Comparison of ENCODE assay signal across 8 cellular contexts in genomic region chr9:124011460-124012301, GRCh38. TPM values are rescaled to one million over a fixed set of nuclear protein-coding genes. Genes with fewer than 3 reads are reported as not detected.
A peak's percentile ranks its signal among the peaks of the same experiment; 100 is the strongest.
DNase-seq lines count a peak whose midpoint lies in the region; ATAC-seq and TF ChIP-seq lines count a peak whose summit lies in the region.

LHX2 (plus strand) TSS chr9:124011768; CDS start chr9:124012349, 581 bp downstream.

- no peaks in the 10 kb centered on the region for H3K9me3 Mint-ChIP-seq in neural crest cell

- H3K4me1 Mint-ChIP-seq in neural crest cell: peaks cover 23% of the 10 kb centered on the region

- no peak within 1 kb of the TSS for H3K27ac Mint-ChIP-seq in neural crest cell (ENCODE audit: unreplicated experiment)

- H3K9ac ChIP-seq in fibroblast of lung (ENCODE audit: insufficient read depth, low read length): no peak within 1 kb of the TSS

- H3K4me2 ChIP-seq in fibroblast of lung (ENCODE audit: extremely low read depth, insufficient read depth, low read length): no peak within 1 kb of the TSS

- no peaks in the 10 kb centered on the region for H3K36me3 ChIP-seq in fibroblast of lung (ENCODE audit: control insufficient read depth, insufficient read depth, low read length)

- H3K36me3 Mint-ChIP-seq in neural crest cell (ENCODE audit: low read depth): no peaks in the 10 kb centered on the region

- peaks cover 95% of the 10 kb centered on the region for H3K27me3 Mint-ChIP-seq in neural crest cell (ENCODE audit: low read depth)

- peak; percentile 78 for DNase-seq in stimulated activated CD4-positive, alpha-beta T cell treated with anti-CD3 and anti-CD28 coated beads, Interleukin-15, amount 100 ng/mL, for 24 hours
- DNase-seq in stimulated activated CD4-positive, alpha-beta T cell treated with anti-CD3 and anti-CD28 coated beads, Interleukin-12 subunit alpha, Interleukin-12 subunit beta, amount 100 ng/mL, for 4 hours: no peak
- peak; percentile 80 for DNase-seq in NB4 (ENCODE audit: low read depth)
- peak; percentile 73 for DNase-seq in SW480 (ENCODE audit: low spot score)
- DNase-seq in fibroblast of lung (ENCODE audit: low read depth in 2 of 2): peak; percentile 58 to 85
- DNase-seq in neural crest cell (ENCODE audit: low read depth, low spot score): peak; percentile 64
- DNase-seq in COR-L47 (lab: John Stamatoyannopoulos, UW): no peak

- H3K9me3 ChIP-seq in fibroblast of lung (ENCODE audit: control insufficient read depth, insufficient read depth, low read depth, low read length): no peaks in the 10 kb centered on the region

- H3K79me2 ChIP-seq in fibroblast of lung (ENCODE audit: control insufficient read depth, insufficient read depth, low read length): no peaks in the 10 kb centered on the region

- H4K20me1 ChIP-seq in fibroblast of lung (ENCODE audit: control insufficient read depth, extremely low read depth, insufficient read depth, low read length): no peaks in the 10 kb centered on the region

- no peak for TF ChIP-seq POLR2A in NB4 (IDR thresholded peaks at IDR 0.05; ENCODE audit: extremely low read depth, insufficient read length)

- no peak within 1 kb of the TSS for H3K27ac ChIP-seq in fibroblast of lung (ENCODE audit: insufficient read depth, low read length)

- H3K4me3 ChIP-seq in NB4 (ENCODE audit: low read depth, low read length): no peak within 1 kb of the TSS
- H3K4me3 ChIP-seq in fibroblast of lung (replicated peaks in 1 of 4; ENCODE audit: control extremely low read depth in 1 of 4, insufficient read depth in 1 of 4, low read depth in 3 of 4, low read length in 4 of 4): peak within 1 kb of the TSS in 1 of 4 experiments; percentile 32

- peak within 1 kb of the TSS; percentile 65 for H3K4me3 Mint-ChIP-seq in neural crest cell

- H3K27me3 ChIP-seq in fibroblast of lung (ENCODE audit: control insufficient read depth, insufficient read depth, low read length): peaks cover 87% of the 10 kb centered on the region

- H2AFZ ChIP-seq in fibroblast of lung (ENCODE audit: low read length): no peak within 1 kb of the TSS

- TF ChIP-seq CTCF in NB4 (IDR thresholded peaks at IDR 0.05; ENCODE audit: low read depth, low read length) (no peak), fibroblast of lung (conservative IDR thresholded peaks at IDR 0.05 in 1 of 2, IDR thresholded peaks at IDR 0.05 in 1 of 2; ENCODE audit: low read depth in 1 of 2, low read length in 2 of 2) (no peak), neural crest cell (conservative IDR thresholded peaks at IDR 0.05) (no peak)

- ATAC-seq in HG03280 (IDR thresholded peaks at IDR 0.05; ENCODE audit: unreplicated experiment): no peak

- no peaks in the 10 kb centered on the region for H3K4me1 ChIP-seq in fibroblast of lung (ENCODE audit: control insufficient read depth, extremely low read depth, insufficient read depth, low read length)

RNA-seq across cellular contexts. Expression of gene LHX2, which starts in this region (rescaled TPM):
- total RNA-seq in fibroblast of lung: not detected in 2 replicates
- polyA plus RNA-seq in fibroblast of lung: 0.02 TPM in 1 of 2 replicates, not detected in the other
- polyA plus RNA-seq in fibroblast of lung (2012): not detected in 2 replicates
- not detected in 2 replicates for polyA minus RNA-seq in fibroblast of lung (ENCODE audit: low replicate concordance)
- total RNA-seq in neural crest cell: 0.19 TPM in 1 of 2 replicates, not detected in the other

Comparison
In these comparisons a context has a peak if more than half of its experiments do, and no peak if none do; other contexts are left out.
1. DNase-seq: peak in stimulated activated CD4-positive, alpha-beta T cell treated with anti-CD3 and anti-CD28 coated beads, Interleukin-15, amount 100 ng/mL, for 24 hours (single experiment), NB4 (single experiment) and SW480 (single experiment); none in stimulated activated CD4-positive, alpha-beta T cell treated with anti-CD3 and anti-CD28 coated beads, Interleukin-12 subunit alpha, Interleukin-12 subunit beta, amount 100 ng/mL, for 4 hours (single experiment) and COR-L47 (single experiment).
2. Peak in DNase-seq in fibroblast of lung; RNA of the gene not detected or under 1 TPM.
3. Peak in DNase-seq in neural crest cell; RNA of the gene not detected or under 1 TPM.